25 cellular contexts compared by ENCODE assay signal in the genomic region with DNA sequence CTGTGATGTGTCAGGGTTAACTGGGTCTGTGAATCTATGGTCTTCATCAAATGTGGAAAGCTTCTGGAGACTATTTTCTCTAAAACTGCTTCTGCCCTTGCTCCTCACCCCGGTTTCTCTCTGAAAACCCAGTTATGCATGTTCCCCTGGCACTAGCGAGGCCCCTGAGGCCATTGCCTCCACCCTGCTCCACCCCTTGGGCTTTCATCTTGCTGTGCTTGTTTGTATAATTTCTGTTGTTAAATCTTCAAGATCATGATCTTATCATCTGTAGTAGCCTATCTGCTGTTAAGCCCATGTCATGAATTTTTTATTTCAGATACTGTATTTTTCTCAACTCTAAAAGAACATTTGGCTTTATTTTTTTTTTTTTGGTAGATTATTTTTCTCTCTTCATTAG. TPM values are rescaled to one million over a fixed set of nuclear protein-coding genes. Genes with fewer than 3 reads are reported as not detected.
A peak's percentile ranks its signal among the peaks of the same experiment; 100 is the strongest.
DNase-seq lines count a peak whose midpoint lies in the region; ATAC-seq and TF ChIP-seq lines count a peak whose summit lies in the region.
"Had no signal": no experiment of that assay in that cellular context is flagged by ENCODE, and none has a peak within 500 bp of the region (broad histone marks: within the 10 kb centered on the region; RNA-seq: fewer than 3 reads in every experiment).

No MANE protein-coding gene starts in this region.

- no peaks in the 10 kb centered on the region for H3K9me3 ChIP-seq in CD8-positive, alpha-beta T cell (ENCODE audit: low read length)
- no peaks in the 10 kb centered on the region for H3K9me3 ChIP-seq in T-helper 17 cell (ENCODE audit: control insufficient read depth, low read length, poor library complexity, severe bottlenecking)

- H3K4me1 ChIP-seq in CD8-positive, alpha-beta T cell (ENCODE audit: insufficient read depth, low read length), result no peaks in the 10 kb centered on the region
- H3K4me1 ChIP-seq: A549; BLaER1 treated with 17β-estradiol and CSF1 and Interleukin-3, amounts not matched to agents 10 nM and 100 nM; SJCRH30 had no signal

- H3K4me1 Mint-ChIP-seq in CD8-positive, alpha-beta T cell (ENCODE audit: low read depth), result peaks cover 1% of the 10 kb centered on the region
- H3K4me1 Mint-ChIP-seq in T-helper 17 cell, result peaks cover 6% of the 10 kb centered on the region
- no peaks in the 10 kb centered on the region for H3K4me1 Mint-ChIP-seq in memory B cell

- POLR2A ChIA-PET in CD8-positive, alpha-beta T cell (lab: Charles Lee), result no interaction called here

- H3K4me3 ChIP-seq in CD8-positive, alpha-beta T cell (ENCODE audit: low read depth, low read length), result no peak overlapping the region
- H3K4me3 ChIP-seq: A549; BLaER1 treated with 17β-estradiol and CSF1 and Interleukin-3, amounts not matched to agents 10 nM and 100 nM; MG63; SJCRH30 had no signal

- H3K27ac Mint-ChIP-seq in CD8-positive, alpha-beta T cell, result peak overlapping the region; percentile 46
- H3K27ac Mint-ChIP-seq in T-helper 17 cell, result peak overlapping the region; percentile 59
- peak overlapping the region; percentile 6 for H3K27ac Mint-ChIP-seq in memory B cell

- H3K27me3 Mint-ChIP-seq in CD8-positive, alpha-beta T cell (ENCODE audit: low read depth), result no peaks in the 10 kb centered on the region
- no peaks in the 10 kb centered on the region for H3K27me3 Mint-ChIP-seq in T-helper 17 cell
- no peaks in the 10 kb centered on the region for H3K27me3 Mint-ChIP-seq in memory B cell

- CTCF ChIA-PET in CD8-positive, alpha-beta T cell (lab: Charles Lee), result interaction anchor here (0.7 to 1.1 kb wide), 2 partner anchors 16 to 24 kb away, joined by 3 read pairs; partner anchors contain the start of gene PASK

- no peak for TF ChIP-seq CTCF in 22Rv1 (IDR thresholded peaks at IDR 0.05)
- TF ChIP-seq CTCF in CD8-positive, alpha-beta T cell (IDR thresholded peaks at IDR 0.05), result no peak

- H3K9me3 Mint-ChIP-seq in CD8-positive, alpha-beta T cell, result peaks cover 6% of the 10 kb centered on the region
- H3K9me3 Mint-ChIP-seq in memory B cell, result peaks cover 9% of the 10 kb centered on the region

- DNase-seq in CD8-positive, alpha-beta T cell, result no peak
- no peak for DNase-seq in T-helper 17 cell
- DNase-seq in memory B cell (ENCODE audit: low spot score in 2 of 2), result no peak
- DNase-seq in iPS-NIHi11 (ENCODE audit: low spot score), result no peak
- no peak for DNase-seq in LoVo (ENCODE audit: low spot score)
- DNase-seq: AML-193; Calu3; DMS79 treated with DMSO at 0.1 percent for 48 hours; HCEC 1CT; KBM-7; MG63; NCI-H1105 treated with DMSO at 0.1 percent for 48 hours; NCI-H146; NCI-H1930; NCI-H2107; NCI-H446; NCI-H524 treated with DMSO at 0.1 percent for 48 hours; NCI-H82; NK-92 treated with Interleukin-12 subunit alpha and Interleukin-12 subunit beta, amount 100 ng/mL, for 24 hours; PC-3; SJCRH30 had no signal

- ATAC-seq in CD8-positive, alpha-beta T cell, result no peak
- no peak for ATAC-seq in T-helper 17 cell
- ATAC-seq in memory B cell (ENCODE audit: low read depth), result no peak
- no peak for ATAC-seq in HG02610 (IDR thresholded peaks at IDR 0.05; ENCODE audit: unreplicated experiment)
- ATAC-seq: A549, PC-3 had no signal

- intact Hi-C loops in CD8-positive, alpha-beta T cell (cut with DNase I, micrococcal nuclease), result no loop called here

- no peak overlapping the region for H3K4me3 Mint-ChIP-seq in CD8-positive, alpha-beta T cell
- H3K4me3 Mint-ChIP-seq in T-helper 17 cell (no peak overlapping the region), memory B cell (no peak overlapping the region)

- H3K27me3 ChIP-seq in CD8-positive, alpha-beta T cell (ENCODE audit: insufficient read depth, low read length), result no peaks in the 10 kb centered on the region
- H3K27me3 ChIP-seq: BLaER1 treated with 17β-estradiol and CSF1 and Interleukin-3, amounts not matched to agents 10 nM and 100 nM; MG63; SJCRH30 had no signal

- H3K27ac ChIP-seq in 22Rv1, result peak overlapping the region; percentile 52
- no peak overlapping the region for H3K27ac ChIP-seq in CD8-positive, alpha-beta T cell (ENCODE audit: low read depth, low read length)
- H3K27ac ChIP-seq: A549; BLaER1 treated with 17β-estradiol and CSF1 and Interleukin-3, amounts not matched to agents 10 nM and 100 nM; SJCRH30 had no signal

- peaks cover 84% of the 10 kb centered on the region for H3K36me3 Mint-ChIP-seq in CD8-positive, alpha-beta T cell
- H3K36me3 Mint-ChIP-seq in T-helper 17 cell (ENCODE audit: low read depth) (peaks cover 16% of the 10 kb centered on the region), memory B cell (peaks cover 46% of the 10 kb centered on the region)

- H3K36me3 ChIP-seq in CD8-positive, alpha-beta T cell (ENCODE audit: insufficient read depth, low read length), result peaks cover 31% of the 10 kb centered on the region

RNA-seq across cellular contexts. Expression of gene ANO7, which starts 14.9 kb away (rescaled TPM):
- under 1 TPM in 1 of 2 experiments, not detected in 1; 0.30 TPM for total RNA-seq in CD8-positive, alpha-beta T cell
- total RNA-seq in T-helper 17 cell, result under 1 TPM; 0.16 to 0.20 TPM

RNA-seq across cellular contexts. Expression of gene PPP1R7, which starts 23.3 kb away (rescaled TPM):
- 10 to 100 TPM; 47.5 to 50.9 TPM for total RNA-seq in CD8-positive, alpha-beta T cell
- 10 to 100 TPM; 40.0 to 54.8 TPM for total RNA-seq in T-helper 17 cell

RNA-seq across cellular contexts. Expression of gene PASK, which starts 24.3 kb away (rescaled TPM):
- total RNA-seq in CD8-positive, alpha-beta T cell, result 100 to 1,000 TPM; 306 to 329 TPM
- 100 to 1,000 TPM; 108 to 163 TPM for total RNA-seq in T-helper 17 cell

Comparison
In these comparisons a context has a peak if more than half of its experiments do, and no peak if none do; other contexts are left out.
1. H3K27ac Mint-ChIP-seq: peak in every context shown above with its lines; median percentile 59 in T-helper 17 cell; 46 in CD8-positive, alpha-beta T cell; 6 in memory B cell.